Comparison of ENCODE assay signal across 12 cellular contexts in the genomic region with DNA sequence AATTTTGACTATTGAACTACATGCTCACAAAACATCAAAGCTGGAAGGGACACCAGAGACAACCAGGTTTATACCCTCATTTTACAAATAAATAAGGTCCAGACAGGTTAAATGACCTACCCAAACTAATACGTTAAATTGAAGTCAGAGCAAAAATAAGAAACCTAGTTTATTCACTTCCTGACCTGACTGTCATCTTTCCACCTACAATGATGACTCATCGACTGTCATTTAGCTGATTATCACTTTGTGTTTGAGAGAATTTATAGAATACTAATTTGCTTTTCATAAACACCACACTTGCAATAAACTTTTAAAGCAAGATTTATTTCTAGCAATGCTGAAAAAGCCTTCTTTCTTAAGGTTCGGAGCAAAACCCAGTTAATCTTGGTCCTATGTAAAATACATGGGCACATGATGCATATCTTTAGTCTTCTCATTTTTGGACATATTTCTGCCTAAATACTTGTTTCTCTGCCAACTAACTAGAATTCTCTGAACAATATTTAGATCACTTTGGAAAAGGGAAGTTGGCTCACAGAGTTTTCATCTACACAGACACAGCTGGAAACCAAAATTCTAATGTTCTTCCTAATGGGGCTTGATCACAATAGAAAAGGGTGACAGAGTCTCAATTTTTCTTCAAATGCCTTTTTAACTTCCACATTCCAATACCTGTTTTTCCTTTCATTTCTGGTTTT. TPM values are rescaled to one million over a fixed set of nuclear protein-coding genes. Genes with fewer than 3 reads are reported as not detected.
DNase-seq lines count a peak whose midpoint lies in the region; ATAC-seq and TF ChIP-seq lines count a peak whose summit lies in the region.
"Had no signal": no experiment of that assay in that cellular context is flagged by ENCODE, and none has a peak within 500 bp of the region (broad histone marks: within the 10 kb centered on the region; RNA-seq: fewer than 3 reads in every experiment).

No MANE protein-coding gene starts in this region.

- H3K27me3 ChIP-seq in subcutaneous abdominal adipose tissue (ENCODE audit: control insufficient read depth in 5 of 5, insufficient read depth in 4 of 5, low read length in 5 of 5): no peaks in the 10 kb centered on the region
- no peaks in the 10 kb centered on the region for H3K27me3 ChIP-seq in aorta (ENCODE audit: control insufficient read depth in 1 of 2, insufficient read depth in 2 of 2, low read length in 1 of 2)
- H3K27me3 ChIP-seq: BLaER1 had no signal

- peak in 1 of 2 donors; percentile 59 for ATAC-seq in natural killer cell treated with Interleukin-12 subunit alpha and Interleukin-12 subunit beta and Interleukin-15 and Interleukin-18, amount 100 ng/mL, for 72 hours
- ATAC-seq in natural killer cell (no peak), HG03520 (IDR thresholded peaks at IDR 0.05; ENCODE audit: unreplicated experiment) (peak; percentile 40), aorta (ENCODE audit: low FRiP score) (no peak)
- ATAC-seq in activated naive CD4-positive, alpha-beta T cell treated with anti-CD3 and anti-CD28 coated beads, Interleukin-2, amount 50 U/mL, for 72 hours: peak; percentile 21 to 67

- H3K27ac ChIP-seq in subcutaneous abdominal adipose tissue (ENCODE audit: low read depth, low read length): peak overlapping the region; percentile 51
- no peak overlapping the region for H3K27ac ChIP-seq in aorta (ENCODE audit: low read depth in 1 of 2, low read length in 2 of 2)
- H3K27ac ChIP-seq: BLaER1, SK-N-MC had no signal

- 72 to 76% methylated on average over 3 of the region's 3 CpGs for WGBS in aorta, 2 donors

- intact Hi-C loops in natural killer cell (cut with micrococcal nuclease): no loop called here
- intact Hi-C loops in aorta (cut with DNase I): no loop called here

- peaks cover 19 to 32% of the 10 kb centered on the region in 2 donors for H3K4me1 Mint-ChIP-seq in natural killer cell treated with Interleukin-12 subunit alpha and Interleukin-12 subunit beta and Interleukin-15 and Interleukin-18, amount 100 ng/mL, for 72 hours (ENCODE audit: low read depth in 2 of 2)
- no peaks in the 10 kb centered on the region for H3K4me1 Mint-ChIP-seq in natural killer cell

- H3K27me3 Mint-ChIP-seq in natural killer cell treated with Interleukin-12 subunit alpha and Interleukin-12 subunit beta and Interleukin-15 and Interleukin-18, amount 100 ng/mL, for 72 hours: no peaks in the 10 kb centered on the region
- H3K27me3 Mint-ChIP-seq in natural killer cell (ENCODE audit: low read depth in 2 of 2): no peaks in the 10 kb centered on the region

- H3K4me3 Mint-ChIP-seq in natural killer cell treated with Interleukin-12 subunit alpha and Interleukin-12 subunit beta and Interleukin-15 and Interleukin-18, amount 100 ng/mL, for 72 hours: peak overlapping the region; percentile 66
- no peak overlapping the region for H3K4me3 Mint-ChIP-seq in natural killer cell
- H3K4me3 Mint-ChIP-seq: nephron had no signal

- H3K4me3 ChIP-seq in subcutaneous abdominal adipose tissue (ENCODE audit: low read depth in 1 of 5, low read length in 5 of 5): no peak overlapping the region
- H3K4me3 ChIP-seq in aorta (ENCODE audit: low read length in 2 of 2): no peak overlapping the region
- H3K4me3 ChIP-seq: BLaER1, SK-N-MC had no signal

- H3K4me1 ChIP-seq in subcutaneous abdominal adipose tissue (ENCODE audit: control insufficient read depth in 5 of 5, insufficient read depth in 5 of 5, low read length in 5 of 5): peaks cover 0 to 48% (median 15%) of the 10 kb centered on the region in 5 donors
- H3K4me1 ChIP-seq in aorta (ENCODE audit: control insufficient read depth in 1 of 2, insufficient read depth in 2 of 2, low read length in 2 of 2): peaks cover 0 to 2% of the 10 kb centered on the region in 2 donors

- H3K36me3 Mint-ChIP-seq in natural killer cell treated with Interleukin-12 subunit alpha and Interleukin-12 subunit beta and Interleukin-15 and Interleukin-18, amount 100 ng/mL, for 72 hours: peaks cover 13% of the 10 kb centered on the region
- no peaks in the 10 kb centered on the region for H3K36me3 Mint-ChIP-seq in natural killer cell
- H3K36me3 Mint-ChIP-seq in activated naive CD4-positive, alpha-beta T cell treated with anti-CD3 and anti-CD28 coated beads, Interleukin-2, amount 50 U/mL, for 72 hours: peaks cover 10 to 14% of the 10 kb centered on the region in 2 donors

- H3K36me3 ChIP-seq in subcutaneous abdominal adipose tissue (ENCODE audit: control insufficient read depth in 5 of 5, insufficient read depth in 5 of 5, low read length in 5 of 5): no peaks in the 10 kb centered on the region
- H3K36me3 ChIP-seq in aorta (ENCODE audit: control insufficient read depth in 1 of 2, insufficient read depth in 2 of 2, low read length in 1 of 2): no peaks in the 10 kb centered on the region
- H3K36me3 ChIP-seq: BLaER1 had no signal

- H3K9me3 Mint-ChIP-seq in natural killer cell treated with Interleukin-12 subunit alpha and Interleukin-12 subunit beta and Interleukin-15 and Interleukin-18, amount 100 ng/mL, for 72 hours: peaks cover 7% of the 10 kb centered on the region
- H3K9me3 Mint-ChIP-seq in natural killer cell: peaks cover 5 to 6% of the 10 kb centered on the region in 2 donors
- peaks cover 4 to 5% of the 10 kb centered on the region in 2 donors for H3K9me3 Mint-ChIP-seq in activated naive CD4-positive, alpha-beta T cell treated with anti-CD3 and anti-CD28 coated beads, Interleukin-2, amount 50 U/mL, for 72 hours
- H3K9me3 Mint-ChIP-seq: nephron had no signal

- DNase-seq in natural killer cell treated with Interleukin-12 subunit alpha and Interleukin-12 subunit beta and Interleukin-15 and Interleukin-18, amount 100 ng/mL, for 72 hours (ENCODE audit: low spot score): no peak
- no peak for DNase-seq in natural killer cell
- DNase-seq in activated naive CD4-positive, alpha-beta T cell treated with anti-CD3 and anti-CD28 coated beads, Interleukin-2, amount 50 U/mL, for 72 hours (ENCODE audit: low spot score in 2 of 2): no peak
- no peak for DNase-seq in SK-N-DZ (ENCODE audit: low spot score)
- DNase-seq in aorta: no peak
- DNase-seq in stimulated activated CD4-positive, alpha-beta T cell treated with anti-CD3 and anti-CD28 coated beads, Interleukin-1b, Interleukin-23, amount 100 ng/mL, for 48 hours: no peak
- DNase-seq: NCI-H526 treated with DMSO at 0.1 percent for 48 hours had no signal

- peak overlapping the region; percentile 71 to 77 for H3K27ac Mint-ChIP-seq in natural killer cell treated with Interleukin-12 subunit alpha and Interleukin-12 subunit beta and Interleukin-15 and Interleukin-18, amount 100 ng/mL, for 72 hours
- H3K27ac Mint-ChIP-seq in natural killer cell: no peak overlapping the region
- peak overlapping the region; percentile 18 to 83 for H3K27ac Mint-ChIP-seq in activated naive CD4-positive, alpha-beta T cell treated with anti-CD3 and anti-CD28 coated beads, Interleukin-2, amount 50 U/mL, for 72 hours

- H3K9me3 ChIP-seq in subcutaneous abdominal adipose tissue (ENCODE audit: control insufficient read depth in 5 of 5, low read length in 5 of 5) (no peaks in the 10 kb centered on the region), aorta (ENCODE audit: control insufficient read depth, low read length) (no peaks in the 10 kb centered on the region)
- H3K9me3 ChIP-seq: BLaER1 had no signal

- TF ChIP-seq CTCF in natural killer cell (IDR thresholded peaks at IDR 0.05): no peak

- H3K9ac ChIP-seq in subcutaneous abdominal adipose tissue (ENCODE audit: low read length in 5 of 5): no peak overlapping the region
- H3K9ac ChIP-seq: BLaER1 had no signal

RNA-seq across cellular contexts. Expression of a gene that starts 16.7 kb away (rescaled TPM):
- total RNA-seq in natural killer cell treated with Interleukin-12 subunit alpha and Interleukin-12 subunit beta and Interleukin-15 and Interleukin-18, amount 100 ng/mL, for 72 hours: 1 to 10 TPM; 1.4 to 4.6 TPM
- under 1 TPM in 2 of 3 donors, not detected in 1; 0.27 to 0.90 TPM for total RNA-seq in natural killer cell
- 10 to 100 TPM in 1 of 2 donors, 1 to 10 TPM in 1; 9.3 to 29.6 TPM for total RNA-seq in activated naive CD4-positive, alpha-beta T cell treated with anti-CD3 and anti-CD28 coated beads, Interleukin-2, amount 50 U/mL, for 72 hours
- 152 and 177 TPM in 2 replicates for polyA plus RNA-seq in SK-N-DZ (2014; cell fraction: cytosol; rRNA removed)
- polyA plus RNA-seq in SK-N-DZ (2014; cell fraction: nucleus; rRNA removed): 77.9 and 99.7 TPM in 2 replicates
- under 1 TPM; 0.51 to 0.62 TPM for total RNA-seq in aorta
- polyA plus RNA-seq in aorta: 1 to 10 TPM in 1 of 2 donors, not detected in 1; 5.1 TPM

Comparison
In these comparisons a context has a peak if more than half of its experiments do, and no peak if none do; other contexts are left out.
1. H3K27ac Mint-ChIP-seq: peak in natural killer cell treated with Interleukin-12 subunit alpha and Interleukin-12 subunit beta and Interleukin-15 and Interleukin-18, amount 100 ng/mL, for 72 hours (2 of 2) and activated naive CD4-positive, alpha-beta T cell treated with anti-CD3 and anti-CD28 coated beads, Interleukin-2, amount 50 U/mL, for 72 hours (2 of 2); none in natural killer cell (0 of 2).
2. ATAC-seq: peak in HG03520 (single experiment) and activated naive CD4-positive, alpha-beta T cell treated with anti-CD3 and anti-CD28 coated beads, Interleukin-2, amount 50 U/mL, for 72 hours (2 of 2); none in natural killer cell (0 of 3) and aorta (single experiment).